In the genomic region with DNA sequence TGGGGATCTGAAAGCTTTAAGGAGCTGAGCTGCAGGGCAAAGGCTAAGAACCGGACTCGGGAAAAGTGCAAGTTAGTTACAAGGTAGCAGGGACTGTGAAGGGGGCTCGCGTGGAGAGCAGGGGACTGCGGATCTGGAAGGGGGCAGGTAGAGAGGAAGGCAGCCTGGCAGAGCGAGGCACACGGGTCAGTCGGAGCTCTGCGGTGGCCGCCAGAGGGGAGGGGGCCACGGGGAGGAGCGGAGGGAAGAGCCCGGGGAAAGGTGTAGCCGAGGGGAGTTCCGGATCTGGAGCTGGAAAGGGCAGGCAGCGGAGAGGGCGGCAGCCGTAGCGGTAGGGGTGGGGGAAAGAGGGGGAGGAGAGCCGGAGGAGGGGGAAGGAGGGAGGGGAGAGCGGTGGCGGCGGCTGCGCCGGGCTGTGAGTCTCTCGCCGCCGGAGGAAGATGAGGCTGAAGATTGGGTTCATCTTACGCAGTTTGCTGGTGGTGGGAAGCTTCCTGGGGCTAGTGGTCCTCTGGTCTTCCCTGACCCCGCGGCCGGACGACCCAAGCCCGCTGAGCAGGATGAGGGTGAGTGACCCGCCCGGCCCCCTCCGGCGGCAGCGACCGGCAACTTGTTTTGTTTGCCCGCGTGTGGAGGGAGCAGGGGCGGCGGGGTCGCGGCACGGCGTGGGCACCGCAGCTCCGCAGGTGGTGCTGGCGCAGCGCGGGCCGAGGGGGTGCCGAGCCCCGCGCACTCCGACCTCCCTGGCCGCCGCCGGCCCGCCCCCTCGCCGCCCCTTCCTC, we compare ENCODE assay signal across 7 cellular contexts. TPM values are rescaled to one million over a fixed set of nuclear protein-coding genes. Genes with fewer than 3 reads are reported as not detected.
DNase-seq lines count a peak whose midpoint lies in the region; ATAC-seq and TF ChIP-seq lines count a peak whose summit lies in the region.

A gene with protein sequence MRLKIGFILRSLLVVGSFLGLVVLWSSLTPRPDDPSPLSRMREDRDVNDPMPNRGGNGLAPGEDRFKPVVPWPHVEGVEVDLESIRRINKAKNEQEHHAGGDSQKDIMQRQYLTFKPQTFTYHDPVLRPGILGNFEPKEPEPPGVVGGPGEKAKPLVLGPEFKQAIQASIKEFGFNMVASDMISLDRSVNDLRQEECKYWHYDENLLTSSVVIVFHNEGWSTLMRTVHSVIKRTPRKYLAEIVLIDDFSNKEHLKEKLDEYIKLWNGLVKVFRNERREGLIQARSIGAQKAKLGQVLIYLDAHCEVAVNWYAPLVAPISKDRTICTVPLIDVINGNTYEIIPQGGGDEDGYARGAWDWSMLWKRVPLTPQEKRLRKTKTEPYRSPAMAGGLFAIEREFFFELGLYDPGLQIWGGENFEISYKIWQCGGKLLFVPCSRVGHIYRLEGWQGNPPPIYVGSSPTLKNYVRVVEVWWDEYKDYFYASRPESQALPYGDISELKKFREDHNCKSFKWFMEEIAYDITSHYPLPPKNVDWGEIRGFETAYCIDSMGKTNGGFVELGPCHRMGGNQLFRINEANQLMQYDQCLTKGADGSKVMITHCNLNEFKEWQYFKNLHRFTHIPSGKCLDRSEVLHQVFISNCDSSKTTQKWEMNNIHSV (plus strand): TSS at position 416 of the 782 bp plus-strand sequence. CDS start 25 bp downstream, at position 441.

- peak; percentile 73 to 84 for DNase-seq in NCI-H2081 (lab: John Stamatoyannopoulos, UW)
- peak; percentile 81 for DNase-seq in UCSD-AML1 (lab: John Stamatoyannopoulos, UW; ENCODE audit: unreplicated experiment)

- H3K9ac ChIP-seq in iPS-18a (ENCODE audit: low read length) (peak within 1 kb of the TSS; percentile 89), skeletal muscle tissue (ENCODE audit: low read depth in 1 of 3, low read length in 3 of 3) (peak within 1 kb of the TSS; percentile 47 to 72 (median 69))

- H3K27ac ChIP-seq in iPS-18a (ENCODE audit: low read length): peak within 1 kb of the TSS; percentile 90
- peak within 1 kb of the TSS; percentile 69 for H3K27ac ChIP-seq in skeletal muscle tissue (ENCODE audit: low read depth, low read length)

- H3K36me3 ChIP-seq in iPS-18a (ENCODE audit: control insufficient read depth, low read depth, low read length) (no peaks in the 10 kb centered on the region), skeletal muscle tissue (ENCODE audit: control insufficient read depth in 3 of 3, insufficient read depth in 3 of 3, low read length in 3 of 3) (peaks cover 0 to 3% (median 0%) of the 10 kb centered on the region in 3 donors)

- H3K4me3 ChIP-seq in iPS-18a (ENCODE audit: low read length) (peak within 1 kb of the TSS; percentile 88), skeletal muscle tissue (ENCODE audit: low read length in 3 of 3) (peak within 1 kb of the TSS; percentile 76 to 81 (median 78))

- H3K27me3 ChIP-seq in iPS-18a (ENCODE audit: control insufficient read depth, insufficient read depth, low read length): no peaks in the 10 kb centered on the region
- H3K27me3 ChIP-seq in skeletal muscle tissue (ENCODE audit: control insufficient read depth in 3 of 3, insufficient read depth in 3 of 3, low read length in 3 of 3): peaks cover 0 to 24% (median 6%) of the 10 kb centered on the region in 3 donors

- no peaks in the 10 kb centered on the region for H3K9me3 ChIP-seq in iPS-18a (ENCODE audit: control insufficient read depth, low read depth, low read length)
- H3K9me3 ChIP-seq in skeletal muscle tissue (ENCODE audit: control insufficient read depth in 3 of 3, low read length in 3 of 3): no peaks in the 10 kb centered on the region

- H3K4me1 ChIP-seq in iPS-18a (ENCODE audit: control insufficient read depth, low read depth, low read length): peaks cover 39% of the 10 kb centered on the region
- H3K4me1 ChIP-seq in skeletal muscle tissue (ENCODE audit: control insufficient read depth in 3 of 3, insufficient read depth in 3 of 3, low read length in 3 of 3): peaks cover 6 to 16% (median 14%) of the 10 kb centered on the region in 3 donors

- peaks cover 4% of the 10 kb centered on the region for H3K27me3 Mint-ChIP-seq in brain

- peak within 1 kb of the TSS; percentile 89 to 96 (median 95) for H3K27ac Mint-ChIP-seq in brain

- peak within 1 kb of the TSS; percentile 93 to 100 (median 94) for H3K4me3 Mint-ChIP-seq in brain

- peaks cover 40% of the 10 kb centered on the region for H3K4me1 Mint-ChIP-seq in brain

- peaks cover 5% of the 10 kb centered on the region for H3K36me3 Mint-ChIP-seq in brain

- TF ChIP-seq CTCF in brain (conservative IDR thresholded peaks at IDR 0.05): no peak

- ATAC-seq in GM18519 (IDR thresholded peaks at IDR 0.05; ENCODE audit: low FRiP score, unreplicated experiment): peak; percentile 15
- ATAC-seq in HG02973 (IDR thresholded peaks at IDR 0.05; ENCODE audit: unreplicated experiment): peak; percentile 32

- no peaks in the 10 kb centered on the region for H3K9me3 Mint-ChIP-seq in brain

RNA-seq across cellular contexts. Expression of the gene that starts here (rescaled TPM):
- 4.5 TPM for polyA plus RNA-seq in brain (ENCODE audit: insufficient read depth, low read depth, low replicate concordance)
- total RNA-seq in skeletal muscle tissue: 18.8 TPM

Comparison
In these comparisons a context has a peak if more than half of its experiments do, and no peak if none do; other contexts are left out.
1. Peak in every context shown above with its lines: DNase-seq, ATAC-seq, H3K4me3 ChIP-seq and H3K27ac ChIP-seq.